1 cellular context compared by ENCODE assay signal in the genomic region with DNA sequence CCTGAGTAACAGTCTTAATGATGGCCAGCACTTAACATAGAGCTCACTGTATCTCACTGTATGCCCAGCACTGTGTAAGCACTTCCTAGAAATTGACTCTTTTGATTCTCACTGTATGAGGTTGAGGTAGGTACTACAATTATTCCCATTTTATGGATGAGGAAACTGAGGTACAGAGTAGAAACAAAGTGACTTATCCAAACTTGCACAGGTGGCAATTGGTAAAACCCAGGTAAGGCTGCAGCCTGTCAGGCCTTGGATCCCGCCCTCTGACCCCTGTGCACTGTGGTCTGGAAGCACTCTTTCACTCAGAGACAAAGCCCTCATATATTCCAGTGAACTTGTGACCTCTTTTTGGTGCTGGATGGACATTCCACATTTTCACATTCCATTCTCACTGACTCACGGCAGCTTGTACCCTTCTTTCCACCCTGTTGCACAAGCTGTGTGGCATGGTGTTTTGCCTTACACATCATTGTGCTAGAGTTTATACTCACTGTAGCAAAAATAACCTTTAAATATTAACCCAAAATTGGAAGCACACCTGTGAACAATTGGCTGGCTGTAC.
TF ChIP-seq lines count a peak whose summit lies in the region.

No MANE protein-coding gene starts in this region.

TF ChIP-seq in HepG2, 621 proteins besides CTCF, POLR2A, EP300 and RAD21 (continued from another document and continues in another):
- TF ChIP-seq, protein P1, sequence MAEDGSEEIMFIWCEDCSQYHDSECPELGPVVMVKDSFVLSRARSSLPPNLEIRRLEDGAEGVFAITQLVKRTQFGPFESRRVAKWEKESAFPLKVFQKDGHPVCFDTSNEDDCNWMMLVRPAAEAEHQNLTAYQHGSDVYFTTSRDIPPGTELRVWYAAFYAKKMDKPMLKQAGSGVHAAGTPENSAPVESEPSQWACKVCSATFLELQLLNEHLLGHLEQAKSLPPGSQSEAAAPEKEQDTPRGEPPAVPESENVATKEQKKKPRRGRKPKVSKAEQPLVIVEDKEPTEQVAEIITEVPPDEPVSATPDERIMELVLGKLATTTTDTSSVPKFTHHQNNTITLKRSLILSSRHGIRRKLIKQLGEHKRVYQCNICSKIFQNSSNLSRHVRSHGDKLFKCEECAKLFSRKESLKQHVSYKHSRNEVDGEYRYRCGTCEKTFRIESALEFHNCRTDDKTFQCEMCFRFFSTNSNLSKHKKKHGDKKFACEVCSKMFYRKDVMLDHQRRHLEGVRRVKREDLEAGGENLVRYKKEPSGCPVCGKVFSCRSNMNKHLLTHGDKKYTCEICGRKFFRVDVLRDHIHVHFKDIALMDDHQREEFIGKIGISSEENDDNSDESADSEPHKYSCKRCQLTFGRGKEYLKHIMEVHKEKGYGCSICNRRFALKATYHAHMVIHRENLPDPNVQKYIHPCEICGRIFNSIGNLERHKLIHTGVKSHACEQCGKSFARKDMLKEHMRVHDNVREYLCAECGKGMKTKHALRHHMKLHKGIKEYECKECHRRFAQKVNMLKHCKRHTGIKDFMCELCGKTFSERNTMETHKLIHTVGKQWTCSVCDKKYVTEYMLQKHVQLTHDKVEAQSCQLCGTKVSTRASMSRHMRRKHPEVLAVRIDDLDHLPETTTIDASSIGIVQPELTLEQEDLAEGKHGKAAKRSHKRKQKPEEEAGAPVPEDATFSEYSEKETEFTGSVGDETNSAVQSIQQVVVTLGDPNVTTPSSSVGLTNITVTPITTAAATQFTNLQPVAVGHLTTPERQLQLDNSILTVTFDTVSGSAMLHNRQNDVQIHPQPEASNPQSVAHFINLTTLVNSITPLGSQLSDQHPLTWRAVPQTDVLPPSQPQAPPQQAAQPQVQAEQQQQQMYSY (CRISPR knock-in tag; IDR thresholded peaks at IDR 0.05) = 0 out of 2 replicates have a peak, but pooled peaks have one; percentile 36
- no peak for TF ChIP-seq STAT5B (CRISPR knock-in tag; IDR thresholded peaks at IDR 0.05)
- TF ChIP-seq ASH2L (IDR thresholded peaks at IDR 0.05; ENCODE audit: insufficient read length, low read depth, low read length) = peak; percentile 70
- TF ChIP-seq TBX2 (CRISPR knock-in tag; IDR thresholded peaks at IDR 0.05; ENCODE audit: borderline replicate concordance) = peak; percentile 98
- no peak for TF ChIP-seq THYN1 (CRISPR knock-in tag; IDR thresholded peaks at IDR 0.05; ENCODE audit: borderline replicate concordance, low read depth)
- TF ChIP-seq ZNF746 (CRISPR knock-in tag; IDR thresholded peaks at IDR 0.05) = peak; percentile 57; the same call in 1 of the 2 replicates
- TF ChIP-seq ZNF841 (CRISPR knock-in tag; IDR thresholded peaks at IDR 0.05; ENCODE audit: borderline replicate concordance) = no peak
- peak; percentile 81 for TF ChIP-seq MEF2D (CRISPR knock-in tag; IDR thresholded peaks at IDR 0.05)
- TF ChIP-seq KDM6A (CRISPR knock-in tag; IDR thresholded peaks at IDR 0.05; ENCODE audit: low read depth) = peak; percentile 79
- no peak for TF ChIP-seq ZNF318 (CRISPR knock-in tag; IDR thresholded peaks at IDR 0.05)
- TF ChIP-seq ZNF343 (CRISPR knock-in tag; IDR thresholded peaks at IDR 0.05) = no peak
- TF ChIP-seq EED (CRISPR knock-in tag; IDR thresholded peaks at IDR 0.05) = no peak
- TF ChIP-seq ZNF616 (CRISPR knock-in tag; IDR thresholded peaks at IDR 0.05; ENCODE audit: low read depth) = no peak
- TF ChIP-seq ZNF407 (CRISPR knock-in tag; IDR thresholded peaks at IDR 0.05; ENCODE audit: not compliant biosample characterization) = no peak
- no peak for TF ChIP-seq GRHL1 (CRISPR knock-in tag; conservative IDR thresholded peaks at IDR 0.05)
- peak; percentile 96 for TF ChIP-seq NR2F2 (IDR thresholded peaks at IDR 0.05; ENCODE audit: borderline replicate concordance, low read depth)
- TF ChIP-seq MAX (IDR thresholded peaks at IDR 0.05) = peak; percentile 60; the same call in 1 of the 2 replicates
- TF ChIP-seq ZNF317 (CRISPR knock-in tag; IDR thresholded peaks at IDR 0.05) = no peak
- no peak for TF ChIP-seq KDM2A (CRISPR knock-in tag; IDR thresholded peaks at IDR 0.05; ENCODE audit: borderline replicate concordance, low read depth)
- peak; percentile 56; the same call in 1 of the 2 replicates for TF ChIP-seq ZBTB25 (CRISPR knock-in tag; IDR thresholded peaks at IDR 0.05)
- TF ChIP-seq, protein P2, sequence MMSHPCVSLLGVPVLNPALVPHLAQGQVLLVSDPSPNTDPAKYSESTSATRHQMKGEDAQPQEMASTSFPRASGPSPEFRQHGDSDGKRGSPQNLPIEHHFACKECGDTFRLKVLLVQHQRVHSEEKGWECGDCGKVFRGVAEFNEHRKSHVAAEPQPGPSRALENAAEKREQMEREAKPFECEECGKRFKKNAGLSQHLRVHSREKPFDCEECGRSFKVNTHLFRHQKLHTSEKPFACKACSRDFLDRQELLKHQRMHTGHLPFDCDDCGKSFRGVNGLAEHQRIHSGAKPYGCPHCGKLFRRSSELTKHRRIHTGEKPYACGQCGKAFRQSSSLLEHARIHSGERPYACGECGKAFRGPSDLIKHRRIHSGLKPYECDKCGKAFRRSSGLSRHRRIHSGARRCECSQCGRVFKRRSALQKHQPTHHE (CRISPR knock-in tag; IDR thresholded peaks at IDR 0.05; ENCODE audit: borderline replicate concordance) = 0 out of 2 replicates have a peak, but pooled peaks have one; percentile 52
- peak; percentile 74 for TF ChIP-seq HOXA5 (CRISPR knock-in tag; IDR thresholded peaks at IDR 0.05)
- TF ChIP-seq ZC3H13 (CRISPR knock-in tag; IDR thresholded peaks at IDR 0.05) = no peak
